21 cellular contexts compared by ENCODE assay signal in genomic region chr6:3444276-3445088, GRCh38. TPM values are rescaled to one million over a fixed set of nuclear protein-coding genes. Genes with fewer than 3 reads are reported as not detected.
A peak's percentile ranks its signal among the peaks of the same experiment; 100 is the strongest.
DNase-seq lines count a peak whose midpoint lies in the region; ATAC-seq, FAIRE-seq and TF ChIP-seq lines count a peak whose summit lies in the region.
"Had no signal": no experiment of that assay in that cellular context is flagged by ENCODE, and none has a peak within 500 bp of the region (broad histone marks: within the 10 kb centered on the region; RNA-seq: fewer than 3 reads in every experiment).

No MANE protein-coding gene starts in this region.

- H3K4me1 ChIP-seq in GM23338 (ENCODE audit: insufficient read depth) = peaks cover 32% of the 10 kb centered on the region
- H3K4me1 ChIP-seq: gastrocnemius medialis had no signal

- H3K27ac ChIP-seq in GM23338 (ENCODE audit: low read depth) (no peak overlapping the region), WERI-Rb-1 (no peak overlapping the region)
- H3K27ac ChIP-seq: gastrocnemius medialis, thoracic aorta had no signal

- H3K4me3 Mint-ChIP-seq in GM23338 = no peak overlapping the region; the same call in 2 of the 3 replicates
- H3K4me3 Mint-ChIP-seq: activated CD8-positive, alpha-beta T cell treated with anti-CD3 and anti-CD28 coated beads, Interleukin-2, amount 10 ng/mL, durations not matched to agents 7 days and 5 days; naive thymus-derived CD8-positive, alpha-beta T cell; stimulated activated effector memory CD8-positive, alpha-beta T cell treated with anti-CD3 and anti-CD28 coated beads, Interleukin-12 subunit alpha, Interleukin-12 subunit beta, amount 100 ng/mL, for 72 hours had no signal

- POLR2A ChIA-PET in GM10248 (lab: Yijun Ruan, JAX) = interaction anchor here (0.7 kb wide), 1 partner anchor 30 kb away, joined by 3 read pairs; no protein-coding TSS in a partner anchor

- peak overlapping the region; percentile 5 for H3K27ac Mint-ChIP-seq in GM23338
- H3K27ac Mint-ChIP-seq: activated CD8-positive, alpha-beta T cell treated with anti-CD3 and anti-CD28 coated beads, Interleukin-2, amount 10 ng/mL, durations not matched to agents 7 days and 5 days; stimulated activated effector memory CD8-positive, alpha-beta T cell treated with anti-CD3 and anti-CD28 coated beads, Interleukin-12 subunit alpha, Interleukin-12 subunit beta, amount 100 ng/mL, for 72 hours had no signal

- peaks cover 47% of the 10 kb centered on the region for H3K4me1 Mint-ChIP-seq in GM23338
- H3K4me1 Mint-ChIP-seq: CD14-positive monocyte; stimulated activated effector memory CD8-positive, alpha-beta T cell treated with anti-CD3 and anti-CD28 coated beads, Interleukin-12 subunit alpha, Interleukin-12 subunit beta, amount 100 ng/mL, for 72 hours had no signal

- peaks cover 97% of the 10 kb centered on the region for H3K79me2 ChIP-seq in GM23338 (replicated peaks; ENCODE audit: insufficient read depth)

- H3K9me2 ChIP-seq in GM23338 (ENCODE audit: insufficient read depth) = no peaks in the 10 kb centered on the region

- intact Hi-C loops in left colon (cut with DNase I, micrococcal nuclease) = no loop called here

- H3K4me2 ChIP-seq in GM23338 = peak overlapping the region; percentile 48; the same call in 1 of the 2 replicates

- no peak for FAIRE-seq in GM19239 (lab: Jason Lieb, UNC)

- H3K27me3 ChIP-seq in GM23338 (ENCODE audit: insufficient read depth) (no peaks in the 10 kb centered on the region), WERI-Rb-1 (ENCODE audit: insufficient read depth, low read depth, severe bottlenecking) (no peaks in the 10 kb centered on the region)
- H3K27me3 ChIP-seq: gastrocnemius medialis had no signal

- ATAC-seq in GM23338 (peak; percentile 63), left colon (peak; percentile 47), HG02588 (IDR thresholded peaks at IDR 0.05; ENCODE audit: unreplicated experiment) (no peak)
- ATAC-seq: activated CD8-positive, alpha-beta T cell treated with anti-CD3 and anti-CD28 coated beads, Interleukin-2, amount 10 ng/mL, durations not matched to agents 7 days and 5 days; gastrocnemius medialis; left cardiac atrium; naive thymus-derived CD8-positive, alpha-beta T cell; Panc1; stimulated activated effector memory CD8-positive, alpha-beta T cell treated with anti-CD3 and anti-CD28 coated beads, Interleukin-12 subunit alpha, Interleukin-12 subunit beta, amount 100 ng/mL, for 72 hours had no signal

- peaks cover 58% of the 10 kb centered on the region for H3K36me3 Mint-ChIP-seq in GM23338 (ENCODE audit: low read depth)
- H3K36me3 Mint-ChIP-seq: CD14-positive monocyte; stimulated activated effector memory CD8-positive, alpha-beta T cell treated with anti-CD3 and anti-CD28 coated beads, Interleukin-12 subunit alpha, Interleukin-12 subunit beta, amount 100 ng/mL, for 72 hours had no signal

- H3K4me3 ChIP-seq in GM23338 = no peak overlapping the region
- no peak overlapping the region for H3K4me3 ChIP-seq in WERI-Rb-1 (ENCODE audit: low read depth, low read length)
- H3K4me3 ChIP-seq: gastrocnemius medialis, thoracic aorta had no signal

- no peaks in the 10 kb centered on the region for H3F3A ChIP-seq in GM23338 (replicated peaks; ENCODE audit: low read depth)

- 0 out of 2 replicates have a peak, but pooled peaks cover under 1% of the 10 kb centered on the region for H3K36me3 ChIP-seq in GM23338 (ENCODE audit: insufficient read depth)
- peaks cover 5% of the 10 kb centered on the region; the same call in 1 of the 2 replicates for H3K36me3 ChIP-seq in WERI-Rb-1
- H3K36me3 ChIP-seq: gastrocnemius medialis, thoracic aorta had no signal

- peaks cover 5% of the 10 kb centered on the region for H3K9me3 Mint-ChIP-seq in GM23338
- H3K9me3 Mint-ChIP-seq: stimulated activated effector memory CD8-positive, alpha-beta T cell treated with anti-CD3 and anti-CD28 coated beads, Interleukin-12 subunit alpha, Interleukin-12 subunit beta, amount 100 ng/mL, for 72 hours had no signal

- no peak for DNase-seq in GM23338 (ENCODE audit: low spot score)
- DNase-seq in NCI-H1694 treated with DMSO at 0.1 percent for 48 hours (lab: John Stamatoyannopoulos, UW) = peak; percentile 43
- DNase-seq in WERI-Rb-1 = peak; percentile 52
- DNase-seq in left colon = no peak
- DNase-seq in GM19239 (ENCODE audit: insufficient read length, low spot score) = no peak
- DNase-seq in GM10248 (ENCODE audit: extremely low spot score) = no peak
- DNase-seq: activated CD8-positive, alpha-beta T cell treated with anti-CD3 and anti-CD28 coated beads, Interleukin-2, amount 10 ng/mL, durations not matched to agents 7 days and 5 days; activated T-cell treated with anti-CD3 and anti-CD28 coated beads, Interleukin-2, amount 50 U/mL, for 1 hour; DMS153; gastrocnemius medialis; GDM1; Kasumi-1; left cardiac atrium; naive thymus-derived CD8-positive, alpha-beta T cell; NCI-H748 treated with DMSO at 0.1 percent for 48 hours; posterior cingulate gyrus had no signal

- peaks cover 15% of the 10 kb centered on the region for H3K27me3 Mint-ChIP-seq in GM23338 (ENCODE audit: insufficient read depth, low read depth, poor library complexity)
- H3K27me3 Mint-ChIP-seq: naive thymus-derived CD8-positive, alpha-beta T cell had no signal

- TF ChIP-seq CTCF in GM23338 (conservative IDR thresholded peaks at IDR 0.05; ENCODE audit: low read depth in 2 of 2) (no peak), WERI-Rb-1 (IDR thresholded peaks at IDR 0.05; ENCODE audit: low read depth, low read length) (peak; percentile 34; the same call in 1 of the 2 replicates), GM10248 (IDR thresholded peaks at IDR 0.05; ENCODE audit: control extremely low read depth, extremely low read depth, low read depth, missing control alignments) (no peak)

- peaks cover 4% of the 10 kb centered on the region for H4K20me1 ChIP-seq in GM23338 (replicated peaks; ENCODE audit: insufficient read depth)

- peaks cover 3% of the 10 kb centered on the region for H3K9me3 ChIP-seq in WERI-Rb-1 (ENCODE audit: severe bottlenecking)
- H3K9me3 ChIP-seq: gastrocnemius medialis, thoracic aorta had no signal

- H2AFZ ChIP-seq in GM23338 = no peak overlapping the region

- CTCF ChIA-PET in GM10248 (lab: Yijun Ruan, JAX) = interaction anchor here (0.7 to 1.9 kb wide), 2 partner anchors 12 to 13 kb away, joined by 3 to 5 read pairs; partner anchors contain the start of gene SLC22A23

TF ChIP-seq in GM23338, 12 proteins besides CTCF, POLR2A, EP300 and RAD21 (continues in another document):
- no peak for TF ChIP-seq ZNF114 (CRISPR knock-in tag; IDR thresholded peaks at IDR 0.05)
- TF ChIP-seq REST (IDR thresholded peaks at IDR 0.05; ENCODE audit: unreplicated experiment) = no peak

RNA-seq across cellular contexts. Expression of gene SLC22A23, which starts 12.4 kb away (rescaled TPM):
- total RNA-seq in GM23338 (2014; rRNA removed; shearing (Covaris generic)) = 38.3 TPM in 2 replicates
- polyA plus RNA-seq in GM23338 (2016; fragmentation: Nextera tagmentation; extraction: Ambion mirVana) = 6.1 and 7.0 TPM in 2 replicates
- total RNA-seq in left colon = 10 to 100 TPM; 75.2 to 98.6 TPM
- polyA plus RNA-seq: CD14-positive monocyte had no signal

Comparison
In these comparisons a context has a peak if more than half of its experiments do, and no peak if none do; other contexts are left out.
1. DNase-seq: peak in NCI-H1694 treated with DMSO at 0.1 percent for 48 hours (single experiment) and WERI-Rb-1 (single experiment); none in GM23338 (single experiment), left colon (0 of 2), GM19239 (single experiment) and GM10248 (single experiment).